In the genomic region with DNA sequence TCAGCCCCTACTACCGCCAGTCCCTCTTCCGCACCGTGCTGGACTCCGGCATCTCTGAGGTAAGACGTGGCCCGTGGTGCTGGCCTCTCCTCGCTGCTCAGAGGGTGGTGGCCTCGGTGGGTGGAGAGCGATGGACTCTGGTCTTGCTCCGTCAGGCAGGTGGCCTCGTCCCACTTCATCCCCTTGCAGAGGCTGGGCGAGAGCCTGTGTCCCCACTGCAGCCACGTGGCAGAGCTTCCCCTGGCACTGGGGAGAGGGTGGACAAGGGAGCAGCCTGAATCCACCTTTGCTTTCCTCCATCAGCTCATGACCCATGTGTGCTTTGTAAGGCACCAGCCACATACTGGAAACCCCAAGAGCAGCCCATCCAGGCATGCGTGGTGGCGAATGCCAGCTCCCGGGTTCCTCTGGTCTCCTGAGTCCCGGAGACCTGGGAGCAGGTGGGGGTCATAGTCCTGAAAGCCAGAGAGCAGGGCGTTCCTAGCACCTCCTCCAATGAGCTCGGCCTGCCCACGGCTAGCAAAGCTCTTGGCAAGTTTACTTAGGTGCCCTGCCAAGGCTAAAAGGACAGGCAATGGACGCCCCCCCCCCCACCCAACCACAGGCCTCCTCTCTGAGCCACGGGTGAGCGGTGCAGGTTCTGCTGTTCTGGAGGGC, we compare ENCODE assay signal across 18 cellular contexts. TPM values are rescaled to one million over a fixed set of nuclear protein-coding genes. Genes with fewer than 3 reads are reported as not detected.
"Had no signal": no experiment of that assay in that cellular context is flagged by ENCODE, and none has a peak within 500 bp of the region (broad histone marks: within the 10 kb centered on the region; RNA-seq: fewer than 3 reads in every experiment).

No MANE protein-coding gene starts in this region.

RNA-seq across cellular contexts. Expression of a gene that starts 0.6 kb away (rescaled TPM):
- total RNA-seq: activated B cell treated with CpG ODN at 0.5 μM for 24 hours; activated CD4-positive, alpha-beta memory T cell treated with anti-CD3 and anti-CD28 coated beads for 36 hours; activated CD4-positive, alpha-beta T cell treated with anti-CD3 and anti-CD28 coated beads, Interleukin-2, amount 10 ng/mL, durations not matched to agents 24 days and 14 days; activated CD8-positive, alpha-beta memory T cell treated with anti-CD3 and anti-CD28 coated beads for 36 hours; activated CD8-positive, alpha-beta T cell treated with anti-CD3 and anti-CD28 coated beads for 36 hours; activated naive CD4-positive, alpha-beta T cell treated with anti-CD3 and anti-CD28 coated beads for 36 hours; activated naive CD4-positive, alpha-beta T cell treated with anti-CD3 and anti-CD28 coated beads, Interleukin-2, amount 50 U/mL, for 72 hours; activated naive CD8-positive, alpha-beta T cell treated with anti-CD3 and anti-CD28 coated beads for 36 hours; activated T-cell treated with anti-CD3 and anti-CD28 coated beads, Interleukin-2, amount 50 U/mL, for 4 hours; activated T-cell treated with anti-CD3 and anti-CD28 coated beads, Interleukin-2, amount 50 U/mL, for 72 hours; activated T-helper 1 cell treated with anti-CD3 and anti-CD28 coated beads, Interleukin-12 subunit alpha, Interleukin-12 subunit beta, Interleukin-2, Interleukin-4 antibody, amounts not matched to agents 30 ng/mL and 10 ng/mL and 1 ng/mL, durations not matched to agents 14 hours and 24 hours and 36 hours; activated T-helper 17 cell treated with anti-CD3 and anti-CD28 coated beads, Interleukin-2, amount 50 U/mL, for 72 hours; adrenal gland; aorta; astrocyte; body of pancreas; breast epithelium; cardiac septum had no signal
- polyA plus RNA-seq: adrenal gland, aorta had no signal
